13 cellular contexts compared by ENCODE assay signal in genomic region chr7:96304573-96304972, GRCh38. TPM values are rescaled to one million over a fixed set of nuclear protein-coding genes. Genes with fewer than 3 reads are reported as not detected.
A peak's percentile ranks its signal among the peaks of the same experiment; 100 is the strongest.
DNase-seq lines count a peak whose midpoint lies in the region; ATAC-seq and TF ChIP-seq lines count a peak whose summit lies in the region.
"Had no signal": no experiment of that assay in that cellular context is flagged by ENCODE, and none has a peak within 500 bp of the region (broad histone marks: within the 10 kb centered on the region; RNA-seq: fewer than 3 reads in every experiment).

No MANE protein-coding gene starts in this region.

- POLR2A ChIA-PET in HEK293 (lab: Yijun Ruan, JAX): interaction anchor here (1.7 kb wide), 1 partner anchor 15 kb away, joined by 6 read pairs; no protein-coding TSS in a partner anchor

- no peaks in the 10 kb centered on the region for H3K27me3 ChIP-seq in HAP-1 (ENCODE audit: low read depth)
- H3K27me3 ChIP-seq: dorsolateral prefrontal cortex, sigmoid colon had no signal

- no peaks in the 10 kb centered on the region for H3K27me3 Mint-ChIP-seq in T-helper 2 cell treated with Interferon-gamma antibody and Interleukin-4, amounts not matched to agents 5 μg/mL and 100 μg/mL, for 36 hours (ENCODE audit: low read depth)
- no peaks in the 10 kb centered on the region for H3K27me3 Mint-ChIP-seq in activated T-helper 17 cell treated with anti-CD3 and anti-CD28 coated beads, Interleukin-2, amount 50 U/mL, for 72 hours
- H3K27me3 Mint-ChIP-seq in nephron (ENCODE audit: low read depth): no peaks in the 10 kb centered on the region
- H3K27me3 Mint-ChIP-seq: CD4-positive, alpha-beta memory T cell; stimulated activated naive B cell treated with anti-CD40 and anti-IgM and Interleukin-4, amounts not matched to agents 10 μg/mL and 1 μg/mL and 100 μg/mL, for 72 hours had no signal

- ATAC-seq in activated T-helper 17 cell treated with anti-CD3 and anti-CD28 coated beads, Interleukin-2, amount 50 U/mL, for 72 hours (replicated peaks): no peak
- ATAC-seq in GM19035 (IDR thresholded peaks at IDR 0.05; ENCODE audit: unreplicated experiment) (no peak), GM21528 (IDR thresholded peaks at IDR 0.05; ENCODE audit: low FRiP score, unreplicated experiment) (no peak)

- H3K4me1 ChIP-seq in HEK293 (ENCODE audit: control insufficient read depth, insufficient read depth, low read length): peaks cover 20% of the 10 kb centered on the region
- peaks cover 9% of the 10 kb centered on the region for H3K4me1 ChIP-seq in HAP-1

- H3K4me3 Mint-ChIP-seq in T-helper 2 cell treated with Interferon-gamma antibody and Interleukin-4, amounts not matched to agents 5 μg/mL and 100 μg/mL, for 36 hours: peak overlapping the region; percentile 47
- H3K4me3 Mint-ChIP-seq in activated T-helper 17 cell treated with anti-CD3 and anti-CD28 coated beads, Interleukin-2, amount 50 U/mL, for 72 hours: peak overlapping the region; percentile 15
- H3K4me3 Mint-ChIP-seq in nephron: no peak overlapping the region
- H3K4me3 Mint-ChIP-seq: CD4-positive, alpha-beta memory T cell; nephron progenitor cell; stimulated activated naive B cell treated with anti-CD40 and anti-IgM and Interleukin-4, amounts not matched to agents 10 μg/mL and 1 μg/mL and 100 μg/mL, for 72 hours had no signal

- H3K36me3 ChIP-seq in HEK293 (ENCODE audit: control insufficient read depth in 2 of 2, insufficient read depth in 1 of 2, low read length in 2 of 2): no peaks in the 10 kb centered on the region
- no peaks in the 10 kb centered on the region for H3K36me3 ChIP-seq in HAP-1 (replicated peaks)
- H3K36me3 ChIP-seq: sigmoid colon had no signal

- no peak for DNase-seq in T-helper 2 cell treated with Interferon-gamma antibody and Interleukin-4, amounts not matched to agents 5 μg/mL and 100 μg/mL, for 36 hours (ENCODE audit: low spot score)
- DNase-seq in T-helper 2 cell (no peak), HAP-1 (ENCODE audit: low spot score in 2 of 2) (no peak)
- DNase-seq: CD4-positive, alpha-beta memory T cell; dorsolateral prefrontal cortex; nephron progenitor cell; sigmoid colon; stimulated activated naive B cell treated with anti-CD40 and anti-IgM and Interleukin-4, amounts not matched to agents 10 μg/mL and 1 μg/mL and 100 μg/mL, for 72 hours had no signal

- H3K27ac Mint-ChIP-seq in T-helper 2 cell treated with Interferon-gamma antibody and Interleukin-4, amounts not matched to agents 5 μg/mL and 100 μg/mL, for 36 hours: peak overlapping the region; percentile 65
- H3K27ac Mint-ChIP-seq in activated T-helper 17 cell treated with anti-CD3 and anti-CD28 coated beads, Interleukin-2, amount 50 U/mL, for 72 hours: peak overlapping the region; percentile 71
- H3K27ac Mint-ChIP-seq in nephron: peak overlapping the region in 2 of 3 experiments; percentile 53 to 69
- H3K27ac Mint-ChIP-seq: stimulated activated naive B cell treated with anti-CD40 and anti-IgM and Interleukin-4, amounts not matched to agents 10 μg/mL and 1 μg/mL and 100 μg/mL, for 72 hours had no signal

- CTCF ChIA-PET in HEK293 (lab: Yijun Ruan, JAX): interaction anchor here (0.6 kb wide), 2 partner anchors 175 to 1540 kb away, joined by 4 read pairs; no protein-coding TSS in a partner anchor

- in situ Hi-C loops in HAP-1 (cut with MboI; ENCODE audit: low sequenced_read_pairs): no loop called here

- H3K4me3 ChIP-seq in HEK293 (ENCODE audit: low read depth, low read length) (no peak overlapping the region), HAP-1 (no peak overlapping the region)
- H3K4me3 ChIP-seq: dorsolateral prefrontal cortex, sigmoid colon had no signal

- H3K9me3 Mint-ChIP-seq in T-helper 2 cell treated with Interferon-gamma antibody and Interleukin-4, amounts not matched to agents 5 μg/mL and 100 μg/mL, for 36 hours: no peaks in the 10 kb centered on the region
- no peaks in the 10 kb centered on the region for H3K9me3 Mint-ChIP-seq in activated T-helper 17 cell treated with anti-CD3 and anti-CD28 coated beads, Interleukin-2, amount 50 U/mL, for 72 hours
- no peaks in the 10 kb centered on the region for H3K9me3 Mint-ChIP-seq in nephron
- H3K9me3 Mint-ChIP-seq: nephron progenitor cell; stimulated activated naive B cell treated with anti-CD40 and anti-IgM and Interleukin-4, amounts not matched to agents 10 μg/mL and 1 μg/mL and 100 μg/mL, for 72 hours had no signal

- H3K27ac ChIP-seq in HEK293 (ENCODE audit: extremely low read depth, low read depth, low read length): peak overlapping the region; percentile 74
- H3K27ac ChIP-seq: sigmoid colon had no signal

- TF ChIP-seq CTCF in HEK293 (tag by site-specific recombination; IDR thresholded peaks at IDR 0.05) (no peak), nephron (IDR thresholded peaks at IDR 0.05; ENCODE audit: unreplicated experiment in 3 of 3) (no peak)

- peaks cover 57% of the 10 kb centered on the region for H3K4me1 Mint-ChIP-seq in T-helper 2 cell treated with Interferon-gamma antibody and Interleukin-4, amounts not matched to agents 5 μg/mL and 100 μg/mL, for 36 hours (ENCODE audit: low read depth)
- H3K4me1 Mint-ChIP-seq in activated T-helper 17 cell treated with anti-CD3 and anti-CD28 coated beads, Interleukin-2, amount 50 U/mL, for 72 hours: peaks cover 19% of the 10 kb centered on the region
- H3K4me1 Mint-ChIP-seq in nephron: peaks cover 53% of the 10 kb centered on the region

- peaks cover 16% of the 10 kb centered on the region for H3K36me3 Mint-ChIP-seq in T-helper 2 cell treated with Interferon-gamma antibody and Interleukin-4, amounts not matched to agents 5 μg/mL and 100 μg/mL, for 36 hours (ENCODE audit: low read depth)
- peaks cover 6% of the 10 kb centered on the region for H3K36me3 Mint-ChIP-seq in activated T-helper 17 cell treated with anti-CD3 and anti-CD28 coated beads, Interleukin-2, amount 50 U/mL, for 72 hours (ENCODE audit: low read depth)
- H3K36me3 Mint-ChIP-seq in nephron (ENCODE audit: low read depth): peaks cover 9% of the 10 kb centered on the region

- H3K9me3 ChIP-seq in HEK293 (ENCODE audit: control insufficient read depth, insufficient read depth, low read depth, low read length) (no peaks in the 10 kb centered on the region), HAP-1 (no peaks in the 10 kb centered on the region)
- H3K9me3 ChIP-seq: sigmoid colon had no signal

TF ChIP-seq in HEK293, 187 proteins besides CTCF, POLR2A, EP300 and RAD21 (continues in another document):
- no peak for TF ChIP-seq ZNF629 (tag by site-specific recombination; IDR thresholded peaks at IDR 0.05)
- no peak for TF ChIP-seq ZFP3 (tag by site-specific recombination; IDR thresholded peaks at IDR 0.05; ENCODE audit: low read depth)
- TF ChIP-seq, protein P1, sequence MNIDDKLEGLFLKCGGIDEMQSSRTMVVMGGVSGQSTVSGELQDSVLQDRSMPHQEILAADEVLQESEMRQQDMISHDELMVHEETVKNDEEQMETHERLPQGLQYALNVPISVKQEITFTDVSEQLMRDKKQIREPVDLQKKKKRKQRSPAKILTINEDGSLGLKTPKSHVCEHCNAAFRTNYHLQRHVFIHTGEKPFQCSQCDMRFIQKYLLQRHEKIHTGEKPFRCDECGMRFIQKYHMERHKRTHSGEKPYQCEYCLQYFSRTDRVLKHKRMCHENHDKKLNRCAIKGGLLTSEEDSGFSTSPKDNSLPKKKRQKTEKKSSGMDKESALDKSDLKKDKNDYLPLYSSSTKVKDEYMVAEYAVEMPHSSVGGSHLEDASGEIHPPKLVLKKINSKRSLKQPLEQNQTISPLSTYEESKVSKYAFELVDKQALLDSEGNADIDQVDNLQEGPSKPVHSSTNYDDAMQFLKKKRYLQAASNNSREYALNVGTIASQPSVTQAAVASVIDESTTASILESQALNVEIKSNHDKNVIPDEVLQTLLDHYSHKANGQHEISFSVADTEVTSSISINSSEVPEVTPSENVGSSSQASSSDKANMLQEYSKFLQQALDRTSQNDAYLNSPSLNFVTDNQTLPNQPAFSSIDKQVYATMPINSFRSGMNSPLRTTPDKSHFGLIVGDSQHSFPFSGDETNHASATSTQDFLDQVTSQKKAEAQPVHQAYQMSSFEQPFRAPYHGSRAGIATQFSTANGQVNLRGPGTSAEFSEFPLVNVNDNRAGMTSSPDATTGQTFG (tag by site-specific recombination; IDR thresholded peaks at IDR 0.05; ENCODE audit: borderline replicate concordance): no peak
- peak; percentile 63 for TF ChIP-seq IKZF3 (tag by site-specific recombination; IDR thresholded peaks at IDR 0.05)
- TF ChIP-seq ZBTB44 (tag by site-specific recombination; IDR thresholded peaks at IDR 0.05): peak; percentile 96
- no peak for TF ChIP-seq YY2 (tag by site-specific recombination; IDR thresholded peaks at IDR 0.05)
- 0 out of 2 replicates have a peak, but pooled peaks have one; percentile 10 for TF ChIP-seq ZNF394 (tag by site-specific recombination; IDR thresholded peaks at IDR 0.05; ENCODE audit: borderline replicate concordance)
- peak; percentile 20; the same call in 1 of the 2 replicates for TF ChIP-seq ZNF843 (tag by site-specific recombination; IDR thresholded peaks at IDR 0.05)
- 0 out of 2 replicates have a peak, but pooled peaks have one; percentile 40 for TF ChIP-seq ZNF10 (tag by site-specific recombination; IDR thresholded peaks at IDR 0.05)
- no peak for TF ChIP-seq ZNF18 (tag by site-specific recombination; IDR thresholded peaks at IDR 0.05)

RNA-seq across cellular contexts. Expression of gene SLC25A13, which starts 17.3 kb away (rescaled TPM):
- total RNA-seq in activated T-helper 17 cell treated with anti-CD3 and anti-CD28 coated beads, Interleukin-2, amount 50 U/mL, for 72 hours: 10 to 100 TPM in 1 of 2 donors, 1 to 10 TPM in 1; 6.5 to 12.8 TPM

Comparison
In these comparisons a context has a peak if more than half of its experiments do, and no peak if none do; other contexts are left out.
1. H3K4me3 Mint-ChIP-seq: peak in T-helper 2 cell treated with Interferon-gamma antibody and Interleukin-4, amounts not matched to agents 5 μg/mL and 100 μg/mL, for 36 hours (single experiment) and activated T-helper 17 cell treated with anti-CD3 and anti-CD28 coated beads, Interleukin-2, amount 50 U/mL, for 72 hours (single experiment); none in nephron (0 of 3).
2. Peak in every context shown above with its lines, with median percentiles within 50 percentile points of each other: H3K27ac Mint-ChIP-seq.